ENCODE assay signal across 8 cellular contexts in the genomic region with DNA sequence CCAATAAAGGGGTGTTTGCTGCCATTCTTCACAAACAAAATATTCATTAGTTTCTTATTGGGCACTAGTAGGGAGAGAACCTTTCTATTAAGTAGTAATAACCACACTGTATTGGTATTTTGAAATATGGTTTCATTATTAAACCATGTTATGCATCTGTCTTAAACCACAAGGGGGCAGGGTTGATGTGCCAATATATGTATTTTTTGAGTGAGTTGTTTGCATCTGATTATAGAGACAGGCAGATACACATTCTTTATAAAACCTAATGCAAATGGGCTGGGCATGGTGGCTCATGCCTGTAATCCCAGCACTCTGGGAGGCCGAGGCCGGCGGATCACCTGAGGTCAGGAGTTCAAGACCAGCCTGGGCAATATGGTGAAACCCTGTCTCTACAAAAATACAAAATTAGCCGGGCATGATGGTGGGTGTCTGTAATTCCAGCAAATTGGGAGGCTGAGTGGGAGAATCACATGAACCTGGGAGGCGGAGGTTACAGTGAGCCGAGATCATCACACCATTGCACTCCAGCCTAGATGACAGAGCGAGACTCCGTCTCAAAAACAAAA. TPM values are rescaled to one million over a fixed set of nuclear protein-coding genes. Genes with fewer than 3 reads are reported as not detected.
DNase-seq lines count a peak whose midpoint lies in the region; ATAC-seq and TF ChIP-seq lines count a peak whose summit lies in the region.
"Not testable (repeated sequence)": the region's sequence is repeated elsewhere in the genome, so short reads cannot be mapped to it uniquely, and the experiment has no call there.

No MANE protein-coding gene starts in this region.

- TF ChIP-seq CTCF in AG04450 (IDR thresholded peaks at IDR 0.05; ENCODE audit: low read depth, low read length) (peak; percentile 62), GM13977 (IDR thresholded peaks at IDR 0.05; ENCODE audit: extremely low read depth, insufficient read depth, missing control alignments) (peak; percentile 54), ascending aorta (IDR thresholded peaks at IDR 0.05) (peak; percentile 4 to 41 (median 25)), ovary (IDR thresholded peaks at IDR 0.05) (peak; percentile 10 to 61 (median 57))

- not testable (repeated sequence) for H3K4me3 ChIP-seq in AG04450 (ENCODE audit: low read depth, low read length); ascending aorta; ovary

- H3K36me3 ChIP-seq in ascending aorta, ovary: not testable (repeated sequence)

- in situ Hi-C loops in GM13977 (cut with MboI; ENCODE audit: low pct_unique_long_range_greater_than_20kb, low sequenced_read_pairs, unreplicated experiment): not testable (repeated sequence)

- DNase-seq in AG04450 (ENCODE audit: low read depth, low spot score) (peak; percentile 15), GM13977 (ENCODE audit: low spot score) (peak; percentile 44), NCI-H1436 treated with DMSO at 0.1 percent for 48 hours (lab: John Stamatoyannopoulos, UW) (peak; percentile 19), RKO (ENCODE audit: low spot score) (peak; percentile 80), glomerular visceral epithelial cell (ENCODE audit: extremely low spot score) (peak; percentile 48)
- DNase-seq in ascending aorta (ENCODE audit: low spot score in 2 of 2); ovary: not testable (repeated sequence)

- TF ChIP-seq POLR2A in ovary (IDR thresholded peaks at IDR 0.05): not testable (repeated sequence)

- not testable (repeated sequence) for H3K27ac ChIP-seq in AG04450 (ENCODE audit: low read depth, low read length); ascending aorta; ovary

- H3K9me3 ChIP-seq in AG04450 (ENCODE audit: control insufficient read depth, insufficient read depth, low read length); ascending aorta; ovary: not testable (repeated sequence)

- intact Hi-C loops in ascending aorta (cut with DNase I): not testable (repeated sequence)
- intact Hi-C loops in ovary (cut with DNase I): loop anchor here in 2 of 4 donors (10.0 kb wide), 2 partner anchors 201 to 291 kb away; no protein-coding TSS in a partner anchor

- H3K27me3 ChIP-seq in AG04450 (ENCODE audit: control insufficient read depth, insufficient read depth, low read length); ascending aorta; ovary: not testable (repeated sequence)

- H3K4me1 ChIP-seq in ascending aorta; ovary (ENCODE audit: insufficient read depth): not testable (repeated sequence)

- peak; percentile 59 for ATAC-seq in HG02981 (IDR thresholded peaks at IDR 0.05; ENCODE audit: unreplicated experiment)

- not testable (repeated sequence) for TF ChIP-seq EP300 in ovary (IDR thresholded peaks at IDR 0.05)

- 76 to 85% (median 76%) methylated on average over 8 of the region's 8 CpGs for WGBS in ovary, 3 donors

- CTCF ChIA-PET in AG04450 (lab: Charles Lee): interaction anchor here (0.7 to 2.4 kb wide), 2 partner anchors 206 to 293 kb away, joined by 4 to 16 read pairs; no protein-coding TSS in a partner anchor

- POLR2A ChIA-PET in AG04450 (lab: Yijun Ruan, JAX): not testable (repeated sequence)

RNA-seq across cellular contexts. Expression of a gene that starts 56.0 kb away (rescaled TPM):
- polyA plus RNA-seq in AG04450 (2011; rRNA removed): 75.0 and 82.2 TPM in 2 replicates
- polyA minus RNA-seq in AG04450 (2011; rRNA and poly(A)+ RNA removed): 158 and 267 TPM in 2 replicates
- 24.2 TPM for total RNA-seq in ascending aorta
- 100 to 1,000 TPM in 1 of 7 donors, 10 to 100 TPM in 6; 56.3 to 101 (median 83.8) TPM for total RNA-seq in ovary
- 10 to 100 TPM; 14.1 to 50.4 TPM for polyA plus RNA-seq in ovary
